In genomic region chr3:27673701-27674100, GRCh38 we compare ENCODE assay signal across 18 cellular contexts. TPM values are rescaled to one million over a fixed set of nuclear protein-coding genes. Genes with fewer than 3 reads are reported as not detected.
"Had no signal": no experiment of that assay in that cellular context is flagged by ENCODE, and none has a peak within 500 bp of the region (broad histone marks: within the 10 kb centered on the region; RNA-seq: fewer than 3 reads in every experiment).

No MANE protein-coding gene starts in this region.

- DNase-seq: activated CD4-positive, alpha-beta T cell treated with anti-CD3 and anti-CD28 coated beads, Interleukin-2, amount 50 U/mL, for 1 hour; activated T-cell treated with anti-CD3 and anti-CD28 coated beads, Interleukin-2, amount 50 U/mL, for 1 hour; amniotic stem cell; body of pancreas; effector memory CD8-positive, alpha-beta T cell; erythroblast; left ventricle myocardium superior; midbrain; retina; stimulated activated CD4-positive, alpha-beta T cell treated with anti-CD3 and anti-CD28 coated beads, Interleukin-4, amount 100 ng/mL, for 4 hours; stimulated activated naive CD8-positive, alpha-beta T cell treated with anti-CD3 and anti-CD28 coated beads, Interleukin-15, amount 100 ng/mL, for 72 hours; testis had no signal

- H3K27ac Mint-ChIP-seq: dendritic cell treated with granulocyte-macrophage colony-stimulating factor and Interleukin-4, amounts not matched to agents 40 ng/mL and 50 ng/mL, for 4 days; effector memory CD8-positive, alpha-beta T cell had no signal

- H3K79me2 ChIP-seq: hepatocyte, parathyroid adenoma had no signal

- H3K9me3 Mint-ChIP-seq: activated naive CD4-positive, alpha-beta T cell treated with anti-CD3 and anti-CD28 coated beads, Interleukin-2, amount 50 U/mL, for 72 hours; central memory CD8-positive, alpha-beta T cell; effector memory CD8-positive, alpha-beta T cell; stimulated activated naive CD8-positive, alpha-beta T cell treated with anti-CD3 and anti-CD28 coated beads, Interleukin-15, amount 100 ng/mL, for 72 hours had no signal

- H2AFZ ChIP-seq: hepatocyte, parathyroid adenoma had no signal

- H3K4me3 ChIP-seq: body of pancreas, hepatocyte, testis had no signal

- H3K9ac ChIP-seq: parathyroid adenoma had no signal

- H3K9me3 ChIP-seq: body of pancreas, testis had no signal

- ATAC-seq: activated naive CD4-positive, alpha-beta T cell treated with anti-CD3 and anti-CD28 coated beads, Interleukin-2, amount 50 U/mL, for 72 hours; body of pancreas; effector memory CD8-positive, alpha-beta T cell; left ventricle myocardium superior; stimulated activated naive CD8-positive, alpha-beta T cell treated with anti-CD3 and anti-CD28 coated beads, Interleukin-15, amount 100 ng/mL, for 72 hours had no signal

- FAIRE-seq: urothelium cell line had no signal

- H3K27me3 ChIP-seq: body of pancreas, hepatocyte, testis had no signal

- H3K4me1 ChIP-seq: parathyroid adenoma, testis had no signal

- H3K27me3 Mint-ChIP-seq: central memory CD8-positive, alpha-beta T cell; dendritic cell treated with granulocyte-macrophage colony-stimulating factor and Interleukin-4, amounts not matched to agents 40 ng/mL and 50 ng/mL, for 4 days; effector memory CD8-positive, alpha-beta T cell; stimulated activated naive CD8-positive, alpha-beta T cell treated with anti-CD3 and anti-CD28 coated beads, Interleukin-15, amount 100 ng/mL, for 72 hours had no signal

- H3K4me3 Mint-ChIP-seq: central memory CD8-positive, alpha-beta T cell; dendritic cell treated with granulocyte-macrophage colony-stimulating factor and Interleukin-4, amounts not matched to agents 40 ng/mL and 50 ng/mL, for 4 days; effector memory CD8-positive, alpha-beta T cell; stimulated activated naive CD8-positive, alpha-beta T cell treated with anti-CD3 and anti-CD28 coated beads, Interleukin-15, amount 100 ng/mL, for 72 hours had no signal

- H3K4me1 Mint-ChIP-seq: central memory CD8-positive, alpha-beta T cell had no signal

- H3K36me3 Mint-ChIP-seq: activated naive CD4-positive, alpha-beta T cell treated with anti-CD3 and anti-CD28 coated beads, Interleukin-2, amount 50 U/mL, for 72 hours had no signal

- H3K4me2 ChIP-seq: hepatocyte had no signal

- H3K27ac ChIP-seq: body of pancreas, hepatocyte, parathyroid adenoma, testis had no signal

RNA-seq across cellular contexts. Expression of gene EOMES, which starts 48.4 kb away (rescaled TPM):
- total RNA-seq: hepatocyte had no signal
- polyA plus RNA-seq: hepatocyte had no signal
